ENCODE assay signal across 8 cellular contexts in the genomic region with DNA sequence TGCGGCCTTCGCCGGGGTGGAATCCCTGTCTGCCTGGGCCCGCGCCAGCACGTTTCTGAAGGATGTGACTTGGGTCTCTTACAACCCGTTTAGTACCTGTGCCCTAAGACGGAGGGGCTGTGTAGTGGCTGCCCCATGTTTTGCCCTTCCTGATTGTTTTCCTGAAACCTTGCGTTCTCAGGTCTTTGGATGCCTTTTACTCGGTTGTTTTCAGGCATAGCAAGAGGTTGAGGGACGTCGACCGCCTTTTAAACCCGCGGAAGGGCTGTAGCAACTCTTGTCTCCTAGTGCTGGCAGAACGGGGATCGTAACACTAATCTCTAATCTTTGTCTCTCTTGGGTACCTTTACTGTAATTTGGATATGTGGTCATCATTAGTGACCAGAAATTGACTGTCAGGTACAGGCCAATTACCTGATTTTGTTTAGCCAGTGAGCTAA. TPM values are rescaled to one million over a fixed set of nuclear protein-coding genes. Genes with fewer than 3 reads are reported as not detected.
DNase-seq lines count a peak whose midpoint lies in the region; ATAC-seq and TF ChIP-seq lines count a peak whose summit lies in the region.

No MANE protein-coding gene starts in this region.

- no peaks in the 10 kb centered on the region for H3K9me2 ChIP-seq in Karpas-422 (replicated peaks; ENCODE audit: insufficient read depth, low read length)

- peak overlapping the region; percentile 68; the same call in 1 of the 2 replicates for H2AFZ ChIP-seq in Karpas-422 (ENCODE audit: low read length)

- ATAC-seq in HG03280 (IDR thresholded peaks at IDR 0.05; ENCODE audit: unreplicated experiment), result no peak
- ATAC-seq in GM21737 (IDR thresholded peaks at IDR 0.05; ENCODE audit: unreplicated experiment), result no peak

- peak overlapping the region; percentile 95 to 99 (median 98) for H3K27ac Mint-ChIP-seq in brain

- TF ChIP-seq CTCF in brain (conservative IDR thresholded peaks at IDR 0.05), result no peak

- peaks cover 64% of the 10 kb centered on the region for H3K79me2 ChIP-seq in Karpas-422 (ENCODE audit: low read length)

- H3K9me3 Mint-ChIP-seq in brain, result peaks cover 0 to 7% (median 3%) of the 10 kb centered on the region in 5 experiments

- H3K4me2 ChIP-seq in BLaER1, result peak overlapping the region; percentile 85
- peak overlapping the region; percentile 89 for H3K4me2 ChIP-seq in Karpas-422 (ENCODE audit: low read depth, low read length, poor library complexity, severe bottlenecking)

- H3K9me3 ChIP-seq in BLaER1 (peaks cover 20% of the 10 kb centered on the region), Karpas-422 (ENCODE audit: low read length) (no peaks in the 10 kb centered on the region), mononuclear cell (ENCODE audit: low read depth, low read length) (no peaks in the 10 kb centered on the region)

- H3K27ac ChIP-seq in BLaER1 (peak overlapping the region; percentile 97), Karpas-422 (ENCODE audit: low read length) (peak overlapping the region; percentile 86)

- peaks cover 31% of the 10 kb centered on the region for H3K4me1 Mint-ChIP-seq in brain

- peaks cover 22% of the 10 kb centered on the region for H3K36me3 Mint-ChIP-seq in brain

- H3K27me3 Mint-ChIP-seq in brain, result peaks cover 3% of the 10 kb centered on the region

- peaks cover 22% of the 10 kb centered on the region for H3K4me1 ChIP-seq in BLaER1
- H3K4me1 ChIP-seq in Karpas-422 (ENCODE audit: low read length), result peaks cover 35% of the 10 kb centered on the region
- peaks cover 24% of the 10 kb centered on the region for H3K4me1 ChIP-seq in mononuclear cell (ENCODE audit: insufficient read depth, low read length)

- no peaks in the 10 kb centered on the region for H4K20me1 ChIP-seq in BLaER1
- H4K20me1 ChIP-seq in Karpas-422 (ENCODE audit: insufficient read depth, low read depth, low read length), result no peaks in the 10 kb centered on the region

- DNase-seq in Karpas-422 (no peak), NCI-H526 (lab: John Stamatoyannopoulos, UW) (no peak)
- DNase-seq in activated effector memory CD4-positive, alpha-beta T cell treated with anti-CD3 and anti-CD28 coated beads, Interleukin-2, amount 50 U/mL, for 16 hours, result no peak

- no peaks in the 10 kb centered on the region for H3K27me3 ChIP-seq in BLaER1
- H3K27me3 ChIP-seq in Karpas-422 (ENCODE audit: low read length), result no peaks in the 10 kb centered on the region
- no peaks in the 10 kb centered on the region for H3K27me3 ChIP-seq in mononuclear cell (ENCODE audit: insufficient read depth, low read length)

- peak overlapping the region; percentile 87 to 94 (median 90) for H3K4me3 Mint-ChIP-seq in brain

- peaks cover 13% of the 10 kb centered on the region; the same call in 1 of the 2 replicates for H3K36me3 ChIP-seq in BLaER1
- H3K36me3 ChIP-seq in Karpas-422 (ENCODE audit: insufficient read depth, low read length), result no peaks in the 10 kb centered on the region

- H3K4me3 ChIP-seq in BLaER1 (peak overlapping the region; percentile 84), Karpas-422 (ENCODE audit: low read length) (peak overlapping the region; percentile 95), mononuclear cell (ENCODE audit: low read length) (peak overlapping the region; percentile 84)

- peak overlapping the region; percentile 96 for H3K9ac ChIP-seq in BLaER1
- peak overlapping the region; percentile 90 for H3K9ac ChIP-seq in Karpas-422 (ENCODE audit: low read length)

RNA-seq across cellular contexts. Expression of a gene that starts 0.7 kb away (rescaled TPM):
- 3.5 and 5.1 TPM in 2 replicates for total RNA-seq in Karpas-422 (2014; rRNA removed; shearing (Covaris generic); ENCODE audit: low replicate concordance)
- polyA plus RNA-seq in brain (ENCODE audit: insufficient read depth, low read depth, low replicate concordance), result 2.0 TPM
- total RNA-seq in mononuclear cell, result 2.0 TPM

RNA-seq across cellular contexts. Expression of a gene that starts 39.2 kb away (rescaled TPM):
- 0.19 and 0.79 TPM in 2 replicates for total RNA-seq in Karpas-422 (2014; rRNA removed; shearing (Covaris generic); ENCODE audit: low replicate concordance)
- polyA plus RNA-seq in brain (ENCODE audit: insufficient read depth, low read depth, low replicate concordance), result 7.2 TPM
- total RNA-seq in mononuclear cell, result 0.73 TPM
